ENCODE assay signal across 28 cellular contexts in genomic region chr4:167842487-167842886, GRCh38.
"Had no signal": no experiment of that assay in that cellular context is flagged by ENCODE, and none has a peak within 500 bp of the region (broad histone marks: within the 10 kb centered on the region; RNA-seq: fewer than 3 reads in every experiment).

No MANE protein-coding gene starts in this region.

- H3K4me2 ChIP-seq: neural progenitor cell had no signal

- H3K36me3 ChIP-seq: left lung, lower lobe of right lung, neural progenitor cell, ovary, right atrium auricular region, stomach, thyroid gland, transverse colon, upper lobe of left lung, vagina had no signal

- H3K27ac ChIP-seq: left lung, lower lobe of right lung, neural progenitor cell, ovary, right atrium auricular region, skin epidermis, stomach, testis, thyroid gland, transverse colon, upper lobe of left lung, vagina had no signal

- H3K9ac ChIP-seq: neural progenitor cell had no signal

- DNase-seq: hypothalamus; immature natural killer cell; kidney; left colon; lower lobe of right lung; mesendoderm; naive B cell; natural killer cell; nephron progenitor cell; ovary; stimulated activated CD4-positive, alpha-beta T cell treated with anti-CD3 and anti-CD28 coated beads, Interleukin-12 subunit alpha, Interleukin-12 subunit beta, amount 100 ng/mL, for 4 hours; stimulated activated CD4-positive, alpha-beta T cell treated with anti-CD3 and anti-CD28 coated beads, Interleukin-15, amount 100 ng/mL, for 24 hours; stimulated activated CD4-positive, alpha-beta T cell treated with anti-CD3 and anti-CD28 coated beads, Interleukin-2, amount 100 ng/mL, for 24 hours; stimulated activated CD4-positive, alpha-beta T cell treated with anti-CD3 and anti-CD28 coated beads, Interleukin-4, amount 100 ng/mL, for 1 hour; stimulated activated naive B cell treated with anti-CD40 and anti-IgM and Interleukin-4, amounts not matched to agents 10 μg/mL and 1 μg/mL and 100 μg/mL, for 72 hours; stimulated activated naive CD8-positive, alpha-beta T cell treated with anti-CD3 and anti-CD28 coated beads, Interleukin-15, Interleukin-2, amounts not matched to agents 100 U/mL and 50 U/mL, for 24 hours; stomach; testis; thyroid gland; transverse colon; upper lobe of left lung had no signal

- H3K4me3 ChIP-seq: left lung, lower lobe of right lung, neural progenitor cell, ovary, right atrium auricular region, skin epidermis, stomach, testis, thyroid gland, transverse colon, upper lobe of left lung, vagina had no signal

- H3K4me1 ChIP-seq: left lung, lower lobe of right lung, right atrium auricular region, stomach, testis, thyroid gland, transverse colon, upper lobe of left lung, vagina had no signal

- ATAC-seq: left colon; left lung; lower lobe of right lung; natural killer cell; sciatic nerve; stimulated activated naive B cell treated with anti-CD40 and anti-IgM and Interleukin-4, amounts not matched to agents 10 μg/mL and 1 μg/mL and 100 μg/mL, for 72 hours; stimulated activated naive CD8-positive, alpha-beta T cell treated with anti-CD3 and anti-CD28 coated beads, Interleukin-15, Interleukin-2, amounts not matched to agents 100 U/mL and 50 U/mL, for 24 hours had no signal

- H2AFZ ChIP-seq: neural progenitor cell had no signal

- H3K9me3 ChIP-seq: lower lobe of right lung, ovary, right atrium auricular region, stomach, testis, thyroid gland, transverse colon, upper lobe of left lung, vagina had no signal

- FAIRE-seq: islet of Langerhans, kidney had no signal

- H3K27me3 ChIP-seq: left lung, neural progenitor cell, ovary, right atrium auricular region, stomach, testis, thyroid gland, transverse colon, upper lobe of left lung, vagina had no signal
